ENCODE assay signal across 2 cellular contexts in the genomic region with DNA sequence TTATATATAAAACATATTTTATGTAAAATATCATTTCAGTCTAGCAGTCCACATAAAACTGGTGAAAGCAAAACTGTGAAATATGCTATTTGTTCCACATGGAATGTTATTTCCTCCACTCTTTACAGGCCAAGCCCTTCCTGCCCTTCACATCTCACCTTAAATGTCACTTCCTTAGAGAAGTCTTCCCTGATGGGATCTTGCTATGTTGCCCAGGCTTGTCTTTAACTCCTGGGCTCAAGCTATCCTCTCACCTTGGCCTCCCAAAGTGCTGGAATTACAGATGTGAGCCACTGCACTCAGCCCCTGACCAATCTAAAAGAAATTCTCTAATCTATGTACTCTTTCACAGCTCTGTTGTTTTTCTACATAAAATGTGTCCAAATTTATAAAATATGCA.
TF ChIP-seq lines count a peak whose summit lies in the region.

No MANE protein-coding gene starts in this region.

TF ChIP-seq in HepG2, 621 proteins besides CTCF, POLR2A, EP300 and RAD21:
- TF ChIP-seq AHR (CRISPR knock-in tag; IDR thresholded peaks at IDR 0.05) (no peak), ZNF121 (CRISPR knock-in tag; IDR thresholded peaks at IDR 0.05) (0 out of 2 replicates have a peak, but pooled peaks have one; percentile 17)

TF ChIP-seq in K562, 482 proteins besides CTCF, POLR2A, EP300 and RAD21:
- TF ChIP-seq ZNF121 (CRISPR knock-in tag; conservative IDR thresholded peaks at IDR 0.05) (peak; percentile 80), ZNF76 (CRISPR knock-in tag; IDR thresholded peaks at IDR 0.05; ENCODE audit: borderline replicate concordance) (no peak), RBM25 (IDR thresholded peaks at IDR 0.05; ENCODE audit: low read depth, low read length, severe bottlenecking) (peak; percentile 18), NBN (IDR thresholded peaks at IDR 0.05; ENCODE audit: low read depth) (no peak)
- TF ChIP-seq, protein P1, sequence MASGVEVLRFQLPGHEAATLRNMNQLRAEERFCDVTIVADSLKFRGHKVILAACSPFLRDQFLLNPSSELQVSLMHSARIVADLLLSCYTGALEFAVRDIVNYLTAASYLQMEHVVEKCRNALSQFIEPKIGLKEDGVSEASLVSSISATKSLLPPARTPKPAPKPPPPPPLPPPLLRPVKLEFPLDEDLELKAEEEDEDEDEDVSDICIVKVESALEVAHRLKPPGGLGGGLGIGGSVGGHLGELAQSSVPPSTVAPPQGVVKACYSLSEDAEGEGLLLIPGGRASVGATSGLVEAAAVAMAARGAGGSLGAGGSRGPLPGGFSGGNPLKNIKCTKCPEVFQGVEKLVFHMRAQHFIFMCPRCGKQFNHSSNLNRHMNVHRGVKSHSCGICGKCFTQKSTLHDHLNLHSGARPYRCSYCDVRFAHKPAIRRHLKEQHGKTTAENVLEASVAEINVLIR (CRISPR knock-in tag; IDR thresholded peaks at IDR 0.05), result no peak
